In genomic region chr3:184812845-184813157, GRCh38 we compare ENCODE assay signal across 8 cellular contexts. TPM values are rescaled to one million over a fixed set of nuclear protein-coding genes. Genes with fewer than 3 reads are reported as not detected.
DNase-seq lines count a peak whose midpoint lies in the region; ATAC-seq and TF ChIP-seq lines count a peak whose summit lies in the region.

No MANE protein-coding gene starts in this region.

- peak overlapping the region; percentile 85 for H3K4me3 ChIP-seq in AG10803 (ENCODE audit: low read length)
- H3K4me3 ChIP-seq in colonic mucosa: peak overlapping the region; percentile 97

- peak overlapping the region; percentile 67 to 89 for H3K9ac ChIP-seq in colonic mucosa (ENCODE audit: low read depth in 2 of 2, low read length in 2 of 2)

- no peaks in the 10 kb centered on the region for H3K36me3 ChIP-seq in colonic mucosa

- POLR2A ChIA-PET in naive thymus-derived CD8-positive, alpha-beta T cell (lab: Charles Lee): interaction anchor here (0.9 kb wide), 1 partner anchor 102 kb away, joined by 3 read pairs; no protein-coding TSS in a partner anchor

- no peaks in the 10 kb centered on the region for H3K9me3 Mint-ChIP-seq in IgD-negative memory B cell
- H3K9me3 Mint-ChIP-seq in naive thymus-derived CD8-positive, alpha-beta T cell: peaks cover 0 to 4% (median 0%) of the 10 kb centered on the region in 9 donors

- no peak for ATAC-seq in naive thymus-derived CD8-positive, alpha-beta T cell
- no peak for ATAC-seq in GM18868 (IDR thresholded peaks at IDR 0.05; ENCODE audit: unreplicated experiment)
- no peak for ATAC-seq in GM19324 (IDR thresholded peaks at IDR 0.05; ENCODE audit: low FRiP score, unreplicated experiment)

- H3K36me3 Mint-ChIP-seq in IgD-negative memory B cell: peaks cover 2% of the 10 kb centered on the region
- H3K36me3 Mint-ChIP-seq in naive thymus-derived CD8-positive, alpha-beta T cell: peaks cover 0 to 15% (median 8%) of the 10 kb centered on the region in 3 donors

- DNase-seq in AG10803 (ENCODE audit: low read depth) (no peak), colonic mucosa (no peak), DMS 273 (lab: John Stamatoyannopoulos, UW; ENCODE audit: unreplicated experiment) (no peak), epidermal melanocyte (ENCODE audit: insufficient read length, low spot score) (no peak)
- no peak for DNase-seq in naive thymus-derived CD8-positive, alpha-beta T cell

- no peaks in the 10 kb centered on the region for H3K9me3 ChIP-seq in colonic mucosa

- TF ChIP-seq CTCF in AG10803 (conservative IDR thresholded peaks at IDR 0.05; ENCODE audit: low read length): no peak
- TF ChIP-seq CTCF in colonic mucosa (IDR thresholded peaks at IDR 0.05): no peak

- peak overlapping the region in 1 of 3 donors; percentile 79 for H3K27ac Mint-ChIP-seq in IgD-negative memory B cell
- H3K27ac Mint-ChIP-seq in naive thymus-derived CD8-positive, alpha-beta T cell: peak overlapping the region; percentile 75 to 100 (median 96)

- intact Hi-C loops in colonic mucosa (cut with DNase I): no loop called here

- peak overlapping the region; percentile 87 to 99 (median 96) for H3K4me3 Mint-ChIP-seq in IgD-negative memory B cell
- H3K4me3 Mint-ChIP-seq in naive thymus-derived CD8-positive, alpha-beta T cell: peak overlapping the region; percentile 92 to 100 (median 96)

- peaks cover 1% of the 10 kb centered on the region for H3K27me3 Mint-ChIP-seq in IgD-negative memory B cell
- peaks cover 0 to 3% (median 0%) of the 10 kb centered on the region in 5 donors for H3K27me3 Mint-ChIP-seq in naive thymus-derived CD8-positive, alpha-beta T cell

- H3K4me1 ChIP-seq in colonic mucosa: no peaks in the 10 kb centered on the region

- H3K4me1 Mint-ChIP-seq in IgD-negative memory B cell: peaks cover 16 to 18% (median 17%) of the 10 kb centered on the region in 3 donors
- peaks cover 26 to 64% (median 57%) of the 10 kb centered on the region in 4 donors for H3K4me1 Mint-ChIP-seq in naive thymus-derived CD8-positive, alpha-beta T cell

- no peaks in the 10 kb centered on the region for H3K27me3 ChIP-seq in colonic mucosa

- peak overlapping the region; percentile 86 for H3K27ac ChIP-seq in colonic mucosa

RNA-seq across cellular contexts. Expression of gene VPS8, which starts 0.8 kb away (rescaled TPM):
- polyA plus RNA-seq in IgD-negative memory B cell: 22.2 TPM
- 10 to 100 TPM; 43.7 to 54.8 TPM for total RNA-seq in colonic mucosa
- total RNA-seq in naive thymus-derived CD8-positive, alpha-beta T cell: 100 to 1,000 TPM; 102 to 105 TPM
- 10 to 100 TPM; 19.0 to 30.8 (median 23.9) TPM for polyA plus RNA-seq in naive thymus-derived CD8-positive, alpha-beta T cell
